2 cellular contexts compared by ENCODE assay signal in the genomic region with DNA sequence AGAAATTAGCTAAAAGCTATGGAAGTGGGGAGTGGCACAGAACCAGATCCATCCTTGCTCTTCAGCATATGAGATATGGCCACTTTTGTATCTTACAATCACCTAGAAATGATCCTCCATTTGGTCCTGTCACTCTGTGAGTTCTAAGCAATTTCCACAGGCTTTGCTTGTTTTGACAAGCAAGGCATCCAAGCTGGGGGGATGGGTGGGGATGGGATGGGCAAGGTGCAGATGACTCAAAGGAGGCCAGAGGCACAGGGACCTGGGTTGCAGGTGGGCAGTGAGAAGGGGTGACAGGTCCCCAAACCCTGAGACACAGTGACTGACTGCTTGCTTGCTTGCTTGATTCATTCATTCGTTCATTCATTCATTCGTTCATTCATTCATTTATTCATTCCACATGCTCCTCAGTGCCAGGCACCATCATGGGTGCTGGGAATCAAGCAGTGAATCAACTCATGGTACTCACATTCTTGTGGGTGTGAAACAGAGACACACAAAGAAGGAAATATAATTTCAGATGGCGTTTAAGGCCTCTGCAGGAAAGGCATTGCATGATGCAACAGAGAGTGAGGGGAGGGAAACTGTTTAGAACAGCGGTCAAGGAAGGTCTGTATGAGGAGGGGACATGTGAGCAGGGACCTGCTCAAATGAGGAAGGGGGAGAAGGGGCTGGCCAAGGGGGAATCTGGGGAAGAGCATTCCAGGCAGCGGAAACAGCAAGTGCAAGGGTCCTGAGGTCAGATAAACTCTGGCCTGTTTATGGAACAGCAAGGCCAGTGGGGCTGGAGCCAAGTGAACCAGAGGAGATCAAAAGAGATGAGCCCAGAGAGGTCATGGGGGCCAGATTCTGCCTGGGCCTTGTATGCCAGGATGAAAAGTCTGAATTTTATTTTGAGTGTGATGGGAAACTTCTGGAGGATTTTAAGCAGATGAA.
A peak's percentile ranks its signal among the peaks of the same experiment; 100 is the strongest.
TF ChIP-seq lines count a peak whose summit lies in the region.

No MANE protein-coding gene starts in this region.

TF ChIP-seq in WTC11, 78 proteins besides CTCF, POLR2A, EP300 and RAD21:
- TF ChIP-seq, protein P1, sequence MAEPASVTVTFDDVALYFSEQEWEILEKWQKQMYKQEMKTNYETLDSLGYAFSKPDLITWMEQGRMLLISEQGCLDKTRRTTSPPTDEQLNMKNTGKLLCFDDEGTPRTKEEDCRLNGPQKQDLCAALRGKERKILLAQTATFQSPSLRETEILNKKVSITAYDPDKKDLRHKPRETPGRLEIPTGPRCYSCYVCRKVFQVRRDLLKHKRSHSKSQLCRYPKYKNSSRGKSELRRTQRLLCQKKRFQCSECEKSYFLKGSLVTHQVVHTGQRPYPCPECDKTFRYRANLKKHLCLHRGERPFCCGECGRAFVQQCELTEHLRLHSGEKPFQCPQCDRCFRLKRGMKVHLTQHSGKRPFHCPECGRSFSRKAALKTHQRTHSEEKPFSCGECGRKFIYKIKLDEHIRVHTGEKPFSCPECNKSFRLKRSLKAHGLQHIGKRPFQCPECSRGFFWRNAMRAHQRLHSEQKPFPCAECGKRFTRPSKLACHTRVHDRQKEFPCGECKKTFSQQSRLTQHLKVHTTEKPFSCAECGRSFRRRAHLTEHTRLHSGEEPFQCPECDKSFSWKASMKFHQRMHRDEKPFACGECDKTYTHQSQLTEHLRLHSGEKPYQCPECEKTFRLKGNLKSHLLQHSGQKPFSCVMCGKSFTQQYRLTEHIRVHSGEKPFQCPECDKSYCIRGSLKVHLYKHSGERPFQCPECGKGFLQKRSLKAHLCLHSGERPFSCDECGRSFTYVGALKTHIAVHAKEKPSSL (CRISPR knock-in tag; conservative IDR thresholded peaks at IDR 0.05), result no peak
- TF ChIP-seq GABPB1 (CRISPR knock-in tag; IDR thresholded peaks at IDR 0.05), result peak; percentile 55

TF ChIP-seq in HepG2, 621 proteins besides CTCF, POLR2A, EP300 and RAD21 (continues in another document):
- TF ChIP-seq NR2C2 (CRISPR knock-in tag; IDR thresholded peaks at IDR 0.05; ENCODE audit: borderline replicate concordance), result peak; percentile 43; the same call in 1 of the 2 replicates
- TF ChIP-seq, protein P2, sequence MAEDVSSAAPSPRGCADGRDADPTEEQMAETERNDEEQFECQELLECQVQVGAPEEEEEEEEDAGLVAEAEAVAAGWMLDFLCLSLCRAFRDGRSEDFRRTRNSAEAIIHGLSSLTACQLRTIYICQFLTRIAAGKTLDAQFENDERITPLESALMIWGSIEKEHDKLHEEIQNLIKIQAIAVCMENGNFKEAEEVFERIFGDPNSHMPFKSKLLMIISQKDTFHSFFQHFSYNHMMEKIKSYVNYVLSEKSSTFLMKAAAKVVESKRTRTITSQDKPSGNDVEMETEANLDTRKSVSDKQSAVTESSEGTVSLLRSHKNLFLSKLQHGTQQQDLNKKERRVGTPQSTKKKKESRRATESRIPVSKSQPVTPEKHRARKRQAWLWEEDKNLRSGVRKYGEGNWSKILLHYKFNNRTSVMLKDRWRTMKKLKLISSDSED (CRISPR knock-in tag; IDR thresholded peaks at IDR 0.05), result no peak
- TF ChIP-seq TGIF2 (CRISPR knock-in tag; IDR thresholded peaks at IDR 0.05), result 0 out of 2 replicates have a peak, but pooled peaks have one; percentile 37
- TF ChIP-seq, protein P3, sequence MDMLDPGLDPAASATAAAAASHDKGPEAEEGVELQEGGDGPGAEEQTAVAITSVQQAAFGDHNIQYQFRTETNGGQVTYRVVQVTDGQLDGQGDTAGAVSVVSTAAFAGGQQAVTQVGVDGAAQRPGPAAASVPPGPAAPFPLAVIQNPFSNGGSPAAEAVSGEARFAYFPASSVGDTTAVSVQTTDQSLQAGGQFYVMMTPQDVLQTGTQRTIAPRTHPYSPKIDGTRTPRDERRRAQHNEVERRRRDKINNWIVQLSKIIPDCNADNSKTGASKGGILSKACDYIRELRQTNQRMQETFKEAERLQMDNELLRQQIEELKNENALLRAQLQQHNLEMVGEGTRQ (IDR thresholded peaks at IDR 0.05; ENCODE audit: low read depth, low read length), result no peak
- TF ChIP-seq, protein P3 (CRISPR knock-in tag; IDR thresholded peaks at IDR 0.05; ENCODE audit: borderline replicate concordance), result no peak
- TF ChIP-seq, protein P4, sequence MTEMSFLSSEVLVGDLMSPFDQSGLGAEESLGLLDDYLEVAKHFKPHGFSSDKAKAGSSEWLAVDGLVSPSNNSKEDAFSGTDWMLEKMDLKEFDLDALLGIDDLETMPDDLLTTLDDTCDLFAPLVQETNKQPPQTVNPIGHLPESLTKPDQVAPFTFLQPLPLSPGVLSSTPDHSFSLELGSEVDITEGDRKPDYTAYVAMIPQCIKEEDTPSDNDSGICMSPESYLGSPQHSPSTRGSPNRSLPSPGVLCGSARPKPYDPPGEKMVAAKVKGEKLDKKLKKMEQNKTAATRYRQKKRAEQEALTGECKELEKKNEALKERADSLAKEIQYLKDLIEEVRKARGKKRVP (CRISPR knock-in tag; IDR thresholded peaks at IDR 0.05), result peak in 1 of 2 experiments; percentile 74; a peak in 2 of 4 replicates
- no peak for TF ChIP-seq SP2 (CRISPR knock-in tag; IDR thresholded peaks at IDR 0.05)
- TF ChIP-seq NR2F2 (IDR thresholded peaks at IDR 0.05; ENCODE audit: borderline replicate concordance, low read depth), result peak; percentile 9; the same call in 1 of the 2 replicates
- TF ChIP-seq, protein P5, sequence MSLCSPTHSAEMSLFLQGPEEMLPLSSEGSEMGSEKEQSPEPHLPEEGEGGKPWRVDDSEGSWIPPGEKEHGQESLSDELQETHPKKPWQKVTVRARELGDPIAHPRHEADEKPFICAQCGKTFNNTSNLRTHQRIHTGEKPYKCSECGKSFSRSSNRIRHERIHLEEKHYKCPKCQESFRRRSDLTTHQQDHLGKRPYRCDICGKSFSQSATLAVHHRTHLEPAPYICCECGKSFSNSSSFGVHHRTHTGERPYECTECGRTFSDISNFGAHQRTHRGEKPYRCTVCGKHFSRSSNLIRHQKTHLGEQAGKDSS (CRISPR knock-in tag; IDR thresholded peaks at IDR 0.05; ENCODE audit: borderline replicate concordance, low read depth), result 0 out of 2 replicates have a peak, but pooled peaks have one; percentile 39
- no peak for TF ChIP-seq ZNF317 (CRISPR knock-in tag; IDR thresholded peaks at IDR 0.05)
- peak; percentile 21; the same call in 1 of the 2 replicates for TF ChIP-seq ZNF768 (CRISPR knock-in tag; IDR thresholded peaks at IDR 0.05)
- TF ChIP-seq, protein P6, sequence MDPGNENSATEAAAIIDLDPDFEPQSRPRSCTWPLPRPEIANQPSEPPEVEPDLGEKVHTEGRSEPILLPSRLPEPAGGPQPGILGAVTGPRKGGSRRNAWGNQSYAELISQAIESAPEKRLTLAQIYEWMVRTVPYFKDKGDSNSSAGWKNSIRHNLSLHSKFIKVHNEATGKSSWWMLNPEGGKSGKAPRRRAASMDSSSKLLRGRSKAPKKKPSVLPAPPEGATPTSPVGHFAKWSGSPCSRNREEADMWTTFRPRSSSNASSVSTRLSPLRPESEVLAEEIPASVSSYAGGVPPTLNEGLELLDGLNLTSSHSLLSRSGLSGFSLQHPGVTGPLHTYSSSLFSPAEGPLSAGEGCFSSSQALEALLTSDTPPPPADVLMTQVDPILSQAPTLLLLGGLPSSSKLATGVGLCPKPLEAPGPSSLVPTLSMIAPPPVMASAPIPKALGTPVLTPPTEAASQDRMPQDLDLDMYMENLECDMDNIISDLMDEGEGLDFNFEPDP (CRISPR knock-in tag; conservative IDR thresholded peaks at IDR 0.05), result 0 out of 2 replicates have a peak, but pooled peaks have one; percentile 79
- TF ChIP-seq KDM1A (CRISPR knock-in tag; IDR thresholded peaks at IDR 0.05), result 0 out of 2 replicates have a peak, but pooled peaks have one; percentile 12
- TF ChIP-seq, protein P7, sequence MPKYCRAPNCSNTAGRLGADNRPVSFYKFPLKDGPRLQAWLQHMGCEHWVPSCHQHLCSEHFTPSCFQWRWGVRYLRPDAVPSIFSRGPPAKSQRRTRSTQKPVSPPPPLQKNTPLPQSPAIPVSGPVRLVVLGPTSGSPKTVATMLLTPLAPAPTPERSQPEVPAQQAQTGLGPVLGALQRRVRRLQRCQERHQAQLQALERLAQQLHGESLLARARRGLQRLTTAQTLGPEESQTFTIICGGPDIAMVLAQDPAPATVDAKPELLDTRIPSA (CRISPR knock-in tag; IDR thresholded peaks at IDR 0.05; ENCODE audit: borderline replicate concordance), result no peak
- no peak for TF ChIP-seq ZSCAN20 (CRISPR knock-in tag; IDR thresholded peaks at IDR 0.05; ENCODE audit: borderline replicate concordance)
- TF ChIP-seq CEBPG (CRISPR knock-in tag; IDR thresholded peaks at IDR 0.05), result 0 out of 2 replicates have a peak, but pooled peaks have one; percentile 26
- no peak for TF ChIP-seq SP140L (CRISPR knock-in tag; IDR thresholded peaks at IDR 0.05; ENCODE audit: borderline replicate concordance)
- TF ChIP-seq, protein P8, sequence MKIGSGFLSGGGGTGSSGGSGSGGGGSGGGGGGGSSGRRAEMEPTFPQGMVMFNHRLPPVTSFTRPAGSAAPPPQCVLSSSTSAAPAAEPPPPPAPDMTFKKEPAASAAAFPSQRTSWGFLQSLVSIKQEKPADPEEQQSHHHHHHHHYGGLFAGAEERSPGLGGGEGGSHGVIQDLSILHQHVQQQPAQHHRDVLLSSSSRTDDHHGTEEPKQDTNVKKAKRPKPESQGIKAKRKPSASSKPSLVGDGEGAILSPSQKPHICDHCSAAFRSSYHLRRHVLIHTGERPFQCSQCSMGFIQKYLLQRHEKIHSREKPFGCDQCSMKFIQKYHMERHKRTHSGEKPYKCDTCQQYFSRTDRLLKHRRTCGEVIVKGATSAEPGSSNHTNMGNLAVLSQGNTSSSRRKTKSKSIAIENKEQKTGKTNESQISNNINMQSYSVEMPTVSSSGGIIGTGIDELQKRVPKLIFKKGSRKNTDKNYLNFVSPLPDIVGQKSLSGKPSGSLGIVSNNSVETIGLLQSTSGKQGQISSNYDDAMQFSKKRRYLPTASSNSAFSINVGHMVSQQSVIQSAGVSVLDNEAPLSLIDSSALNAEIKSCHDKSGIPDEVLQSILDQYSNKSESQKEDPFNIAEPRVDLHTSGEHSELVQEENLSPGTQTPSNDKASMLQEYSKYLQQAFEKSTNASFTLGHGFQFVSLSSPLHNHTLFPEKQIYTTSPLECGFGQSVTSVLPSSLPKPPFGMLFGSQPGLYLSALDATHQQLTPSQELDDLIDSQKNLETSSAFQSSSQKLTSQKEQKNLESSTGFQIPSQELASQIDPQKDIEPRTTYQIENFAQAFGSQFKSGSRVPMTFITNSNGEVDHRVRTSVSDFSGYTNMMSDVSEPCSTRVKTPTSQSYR (CRISPR knock-in tag; IDR thresholded peaks at IDR 0.05; ENCODE audit: borderline replicate concordance), result peak; percentile 76; the same call in 1 of the 2 replicates
- TF ChIP-seq NR2F6 (IDR thresholded peaks at IDR 0.05), result no peak
- TF ChIP-seq NR2F6 (CRISPR knock-in tag; IDR thresholded peaks at IDR 0.05), result peak; percentile 10; the same call in 1 of the 2 replicates
- TF ChIP-seq AKAP8 (CRISPR knock-in tag; IDR thresholded peaks at IDR 0.05), result no peak
- TF ChIP-seq, protein P9, sequence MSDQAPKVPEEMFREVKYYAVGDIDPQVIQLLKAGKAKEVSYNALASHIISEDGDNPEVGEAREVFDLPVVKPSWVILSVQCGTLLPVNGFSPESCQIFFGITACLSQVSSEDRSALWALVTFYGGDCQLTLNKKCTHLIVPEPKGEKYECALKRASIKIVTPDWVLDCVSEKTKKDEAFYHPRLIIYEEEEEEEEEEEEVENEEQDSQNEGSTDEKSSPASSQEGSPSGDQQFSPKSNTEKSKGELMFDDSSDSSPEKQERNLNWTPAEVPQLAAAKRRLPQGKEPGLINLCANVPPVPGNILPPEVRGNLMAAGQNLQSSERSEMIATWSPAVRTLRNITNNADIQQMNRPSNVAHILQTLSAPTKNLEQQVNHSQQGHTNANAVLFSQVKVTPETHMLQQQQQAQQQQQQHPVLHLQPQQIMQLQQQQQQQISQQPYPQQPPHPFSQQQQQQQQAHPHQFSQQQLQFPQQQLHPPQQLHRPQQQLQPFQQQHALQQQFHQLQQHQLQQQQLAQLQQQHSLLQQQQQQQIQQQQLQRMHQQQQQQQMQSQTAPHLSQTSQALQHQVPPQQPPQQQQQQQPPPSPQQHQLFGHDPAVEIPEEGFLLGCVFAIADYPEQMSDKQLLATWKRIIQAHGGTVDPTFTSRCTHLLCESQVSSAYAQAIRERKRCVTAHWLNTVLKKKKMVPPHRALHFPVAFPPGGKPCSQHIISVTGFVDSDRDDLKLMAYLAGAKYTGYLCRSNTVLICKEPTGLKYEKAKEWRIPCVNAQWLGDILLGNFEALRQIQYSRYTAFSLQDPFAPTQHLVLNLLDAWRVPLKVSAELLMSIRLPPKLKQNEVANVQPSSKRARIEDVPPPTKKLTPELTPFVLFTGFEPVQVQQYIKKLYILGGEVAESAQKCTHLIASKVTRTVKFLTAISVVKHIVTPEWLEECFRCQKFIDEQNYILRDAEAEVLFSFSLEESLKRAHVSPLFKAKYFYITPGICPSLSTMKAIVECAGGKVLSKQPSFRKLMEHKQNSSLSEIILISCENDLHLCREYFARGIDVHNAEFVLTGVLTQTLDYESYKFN (CRISPR knock-in tag; conservative IDR thresholded peaks at IDR 0.05), result peak; percentile 23; the same call in 1 of the 2 replicates
- no peak for TF ChIP-seq NCOA1 (CRISPR knock-in tag; IDR thresholded peaks at IDR 0.05)
- TF ChIP-seq JUNB (CRISPR knock-in tag; IDR thresholded peaks at IDR 0.05; ENCODE audit: borderline replicate concordance), result 0 out of 2 replicates have a peak, but pooled peaks have one; percentile 19
- TF ChIP-seq ZNF615 (CRISPR knock-in tag; IDR thresholded peaks at IDR 0.05; ENCODE audit: borderline replicate concordance), result 0 out of 2 replicates have a peak, but pooled peaks have one; percentile 41
- TF ChIP-seq HHEX (CRISPR knock-in tag; IDR thresholded peaks at IDR 0.05), result 0 out of 2 replicates have a peak, but pooled peaks have one; percentile 18
- TF ChIP-seq LCORL (IDR thresholded peaks at IDR 0.05), result no peak
- TF ChIP-seq LCORL (CRISPR knock-in tag; IDR thresholded peaks at IDR 0.05), result 0 out of 2 replicates have a peak, but pooled peaks have one; percentile 34
- TF ChIP-seq CEBPB (IDR thresholded peaks at IDR 0.05; ENCODE audit: borderline replicate concordance, low read depth, low read length), result 0 out of 2 replicates have a peak, but pooled peaks have one; percentile 4
- peak; percentile 14; the same call in 1 of the 2 replicates for TF ChIP-seq CBFB (CRISPR knock-in tag; IDR thresholded peaks at IDR 0.05)
- TF ChIP-seq SMAD1 (CRISPR knock-in tag; IDR thresholded peaks at IDR 0.05; ENCODE audit: borderline replicate concordance, low read depth), result no peak
- no peak; the same call in 1 of the 2 replicates for TF ChIP-seq ZNF350 (CRISPR knock-in tag; IDR thresholded peaks at IDR 0.05; ENCODE audit: borderline replicate concordance, low read depth)
- TF ChIP-seq, protein P10, sequence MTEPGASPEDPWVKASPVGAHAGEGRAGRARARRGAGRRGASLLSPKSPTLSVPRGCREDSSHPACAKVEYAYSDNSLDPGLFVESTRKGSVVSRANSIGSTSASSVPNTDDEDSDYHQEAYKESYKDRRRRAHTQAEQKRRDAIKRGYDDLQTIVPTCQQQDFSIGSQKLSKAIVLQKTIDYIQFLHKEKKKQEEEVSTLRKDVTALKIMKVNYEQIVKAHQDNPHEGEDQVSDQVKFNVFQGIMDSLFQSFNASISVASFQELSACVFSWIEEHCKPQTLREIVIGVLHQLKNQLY (CRISPR knock-in tag; IDR thresholded peaks at IDR 0.05), result no peak
- peak; percentile 92 for TF ChIP-seq ZNF24 (IDR thresholded peaks at IDR 0.05)
- TF ChIP-seq ATF7 (IDR thresholded peaks at IDR 0.05), result peak; percentile 45; the same call in 1 of the 2 replicates
- TF ChIP-seq ATF7 (CRISPR knock-in tag; IDR thresholded peaks at IDR 0.05), result no peak
